8 cellular contexts compared by ENCODE assay signal in the genomic region with DNA sequence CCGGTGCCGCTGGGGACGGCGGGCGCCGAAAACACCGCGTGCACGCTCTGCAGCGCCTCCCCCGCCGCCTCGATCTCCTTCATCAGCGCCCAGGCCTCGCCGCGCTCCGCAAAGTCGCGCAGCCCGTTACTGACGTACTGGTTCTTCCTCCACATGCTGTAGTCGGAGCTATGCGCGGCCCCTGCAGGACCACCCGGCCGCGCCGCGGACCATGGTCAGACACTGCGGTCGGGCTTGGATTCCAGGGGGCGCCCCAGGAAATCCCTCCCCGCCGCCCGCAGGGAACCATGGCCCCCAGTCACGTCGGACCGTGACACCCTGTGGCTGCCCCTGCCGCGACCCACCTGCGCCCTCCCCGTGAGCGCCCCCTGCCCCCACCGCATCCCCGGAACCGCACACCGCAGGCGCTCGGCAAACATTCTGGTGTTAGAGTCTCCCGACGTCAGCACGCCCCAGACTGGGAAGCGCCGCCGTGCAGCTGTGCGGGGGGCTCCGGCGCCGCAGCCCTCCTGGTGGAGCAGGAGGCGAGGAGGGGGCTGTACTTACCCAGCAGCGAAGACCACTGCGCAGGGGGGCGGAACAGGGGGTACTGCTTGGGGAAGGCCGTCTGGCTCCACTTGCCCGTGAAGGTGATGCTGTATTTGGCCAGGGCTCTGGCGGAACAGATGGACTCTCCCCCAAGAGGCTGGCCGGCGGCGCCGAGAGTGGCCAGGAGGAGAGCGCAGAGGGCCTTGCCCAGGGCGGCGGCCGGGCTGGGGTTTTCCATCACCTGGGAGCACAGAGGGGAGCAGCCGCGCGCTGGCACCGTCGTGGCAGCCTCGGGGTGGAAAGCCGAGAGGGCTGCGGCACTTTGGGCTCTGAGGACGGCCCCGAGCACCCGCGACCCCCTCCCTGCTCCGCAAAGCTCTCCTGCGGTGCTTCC. TPM values are rescaled to one million over a fixed set of nuclear protein-coding genes. Genes with fewer than 3 reads are reported as not detected.
DNase-seq lines count a peak whose midpoint lies in the region; ATAC-seq and TF ChIP-seq lines count a peak whose summit lies in the region.

No MANE protein-coding gene starts in this region.

- no peak overlapping the region for H3K56ac ChIP-seq in mesendoderm (ENCODE audit: low read length)

- no peak overlapping the region for H3K9ac ChIP-seq in mesendoderm (ENCODE audit: low read length)

- H3K4me1 Mint-ChIP-seq in T-helper 2 cell treated with Interferon-gamma antibody and Interleukin-4, amounts not matched to agents 5 μg/mL and 100 μg/mL, for 36 hours (ENCODE audit: low read depth), result peaks cover 14% of the 10 kb centered on the region
- H3K4me1 Mint-ChIP-seq in chondrocyte (ENCODE audit: low read depth), result peaks cover 36% of the 10 kb centered on the region
- peaks cover 10% of the 10 kb centered on the region for H3K4me1 Mint-ChIP-seq in stimulated activated naive CD8-positive, alpha-beta T cell treated with anti-CD3 and anti-CD28 coated beads, Interleukin-15, Interleukin-2, amounts not matched to agents 100 ng/mL and 50 ng/mL, for 24 hours (ENCODE audit: low read depth)

- no peaks in the 10 kb centered on the region for H3K36me3 ChIP-seq in mesendoderm (ENCODE audit: control insufficient read depth, insufficient read depth, low read length)

- H3K23ac ChIP-seq in mesendoderm (ENCODE audit: low read length), result peak overlapping the region; percentile 9

- no peak overlapping the region for H4K8ac ChIP-seq in mesendoderm (ENCODE audit: low read depth, low read length)

- H3K27ac ChIP-seq in mesendoderm (ENCODE audit: low read depth, low read length), result no peak overlapping the region

- ATAC-seq in GM18502 (IDR thresholded peaks at IDR 0.05; ENCODE audit: poor library complexity, unreplicated experiment) (no peak), HG03354 (IDR thresholded peaks at IDR 0.05; ENCODE audit: poor library complexity, severe bottlenecking, unreplicated experiment) (no peak)

- DNase-seq in AG04449 (ENCODE audit: low read depth, low spot score) (no peak), chondrocyte (ENCODE audit: low spot score) (no peak), mesendoderm (peak; percentile 34), NCI-H187 (lab: John Stamatoyannopoulos, UW) (no peak)
- DNase-seq in T-helper 2 cell treated with Interferon-gamma antibody and Interleukin-4, amounts not matched to agents 5 μg/mL and 100 μg/mL, for 36 hours (ENCODE audit: low spot score), result peak; percentile 44

- WGBS in mesendoderm (ENCODE audit: extremely low coverage, insufficient coverage, low lambda C conversion rate), result no CpG with 5 or more reads among the region's 89 CpGs

- POLR2A ChIA-PET in AG04449 (lab: Yijun Ruan, JAX), result no interaction called here

- no peak overlapping the region for H2AK5ac ChIP-seq in mesendoderm (ENCODE audit: low read length)

- H3K36me3 Mint-ChIP-seq in T-helper 2 cell treated with Interferon-gamma antibody and Interleukin-4, amounts not matched to agents 5 μg/mL and 100 μg/mL, for 36 hours (ENCODE audit: low read depth), result no peaks in the 10 kb centered on the region
- H3K36me3 Mint-ChIP-seq in chondrocyte (ENCODE audit: low read depth), result peaks cover 11% of the 10 kb centered on the region
- H3K36me3 Mint-ChIP-seq in stimulated activated naive CD8-positive, alpha-beta T cell treated with anti-CD3 and anti-CD28 coated beads, Interleukin-15, Interleukin-2, amounts not matched to agents 100 ng/mL and 50 ng/mL, for 24 hours (ENCODE audit: low read depth), result no peaks in the 10 kb centered on the region

- H4K5ac ChIP-seq in mesendoderm (ENCODE audit: low read length), result no peak overlapping the region

- no peaks in the 10 kb centered on the region for H3K79me2 ChIP-seq in mesendoderm (ENCODE audit: control insufficient read depth, insufficient read depth, low read length)

- H2BK120ac ChIP-seq in mesendoderm (ENCODE audit: low read depth, low read length), result no peak overlapping the region

- no peak overlapping the region for H3K4ac ChIP-seq in mesendoderm (ENCODE audit: low read depth, low read length)

- peaks cover 31% of the 10 kb centered on the region for H3K27me3 Mint-ChIP-seq in T-helper 2 cell treated with Interferon-gamma antibody and Interleukin-4, amounts not matched to agents 5 μg/mL and 100 μg/mL, for 36 hours (ENCODE audit: low read depth)
- H3K27me3 Mint-ChIP-seq in chondrocyte (ENCODE audit: low read depth), result peaks cover 5% of the 10 kb centered on the region
- H3K27me3 Mint-ChIP-seq in stimulated activated naive CD8-positive, alpha-beta T cell treated with anti-CD3 and anti-CD28 coated beads, Interleukin-15, Interleukin-2, amounts not matched to agents 100 ng/mL and 50 ng/mL, for 24 hours, result peaks cover 11% of the 10 kb centered on the region

- CTCF ChIA-PET in AG04449 (lab: Yijun Ruan, JAX), result interaction anchor here (0.6 to 1.5 kb wide), 2 partner anchors 8 to 20 kb away, joined by 3 to 4 read pairs; no protein-coding TSS in a partner anchor

- H3K4me3 Mint-ChIP-seq in T-helper 2 cell treated with Interferon-gamma antibody and Interleukin-4, amounts not matched to agents 5 μg/mL and 100 μg/mL, for 36 hours, result peak overlapping the region; percentile 59
- H3K4me3 Mint-ChIP-seq in chondrocyte (ENCODE audit: unreplicated experiment), result peak overlapping the region; percentile 67
- peak overlapping the region; percentile 45 for H3K4me3 Mint-ChIP-seq in stimulated activated naive CD8-positive, alpha-beta T cell treated with anti-CD3 and anti-CD28 coated beads, Interleukin-15, Interleukin-2, amounts not matched to agents 100 ng/mL and 50 ng/mL, for 24 hours

- H3K18ac ChIP-seq in mesendoderm (ENCODE audit: low read length), result no peak overlapping the region

- peaks cover 30% of the 10 kb centered on the region for H3K27me3 ChIP-seq in mesendoderm (ENCODE audit: insufficient read depth, low read length, poor library complexity)

- H3K4me3 ChIP-seq in AG04449 (ENCODE audit: low read depth, low read length) (peak overlapping the region; percentile 37), mesendoderm (ENCODE audit: low read length) (no peak overlapping the region)

- H3K79me1 ChIP-seq in mesendoderm (ENCODE audit: low read length), result no peaks in the 10 kb centered on the region

- TF ChIP-seq CTCF in AG04449 (IDR thresholded peaks at IDR 0.05; ENCODE audit: insufficient read depth, low read length, missing control alignments), result no peak
- peak; percentile 44 for TF ChIP-seq CTCF in chondrocyte (IDR thresholded peaks at IDR 0.05)

- H2BK5ac ChIP-seq in mesendoderm (ENCODE audit: low read length), result no peak overlapping the region

- no peak overlapping the region for H3K27ac Mint-ChIP-seq in T-helper 2 cell treated with Interferon-gamma antibody and Interleukin-4, amounts not matched to agents 5 μg/mL and 100 μg/mL, for 36 hours
- H3K27ac Mint-ChIP-seq in chondrocyte (ENCODE audit: unreplicated experiment), result peak overlapping the region; percentile 51
- H3K27ac Mint-ChIP-seq in stimulated activated naive CD8-positive, alpha-beta T cell treated with anti-CD3 and anti-CD28 coated beads, Interleukin-15, Interleukin-2, amounts not matched to agents 100 ng/mL and 50 ng/mL, for 24 hours, result no peak overlapping the region

- no peak overlapping the region for H3K4me2 ChIP-seq in mesendoderm (ENCODE audit: low read length)

- no peak overlapping the region for H2BK15ac ChIP-seq in mesendoderm (replicated peaks; ENCODE audit: low read depth)

- no peaks in the 10 kb centered on the region for H3K9me3 Mint-ChIP-seq in T-helper 2 cell treated with Interferon-gamma antibody and Interleukin-4, amounts not matched to agents 5 μg/mL and 100 μg/mL, for 36 hours
- H3K9me3 Mint-ChIP-seq in chondrocyte (ENCODE audit: low read depth), result no peaks in the 10 kb centered on the region
- no peaks in the 10 kb centered on the region for H3K9me3 Mint-ChIP-seq in stimulated activated naive CD8-positive, alpha-beta T cell treated with anti-CD3 and anti-CD28 coated beads, Interleukin-15, Interleukin-2, amounts not matched to agents 100 ng/mL and 50 ng/mL, for 24 hours

- H3K4me1 ChIP-seq in mesendoderm (ENCODE audit: control insufficient read depth, low read depth, low read length), result no peaks in the 10 kb centered on the region

RNA-seq across cellular contexts. Expression of a gene that starts 0.8 kb away (rescaled TPM):
- total RNA-seq in chondrocyte, result 158 to 184 TPM (median 162 TPM) in 3 replicates
- polyA plus RNA-seq in mesendoderm (2013, experiment 1 of 2), result 0.28 TPM
- polyA plus RNA-seq in mesendoderm (2013, experiment 2 of 2), result 0.25 TPM

RNA-seq across cellular contexts. Expression of a gene that starts 58.2 kb away (rescaled TPM):
- total RNA-seq in chondrocyte, result 4.6 to 12.8 TPM (median 9.1 TPM) in 3 replicates
- polyA plus RNA-seq in mesendoderm (2013, experiment 1 of 2), result 1.7 TPM
- polyA plus RNA-seq in mesendoderm (2013, experiment 2 of 2), result 2.1 TPM

Comparison
In these comparisons a context has a peak if more than half of its experiments do, and no peak if none do; other contexts are left out.
1. DNase-seq: peak in T-helper 2 cell treated with Interferon-gamma antibody and Interleukin-4, amounts not matched to agents 5 μg/mL and 100 μg/mL, for 36 hours (single experiment) and mesendoderm (single experiment); none in AG04449 (single experiment), chondrocyte (single experiment) and NCI-H187 (0 of 2).
2. Peak in every context shown above with its lines, with median percentiles within 50 percentile points of each other: H3K4me3 Mint-ChIP-seq.